ENCODE assay signal across 8 cellular contexts in the genomic region with DNA sequence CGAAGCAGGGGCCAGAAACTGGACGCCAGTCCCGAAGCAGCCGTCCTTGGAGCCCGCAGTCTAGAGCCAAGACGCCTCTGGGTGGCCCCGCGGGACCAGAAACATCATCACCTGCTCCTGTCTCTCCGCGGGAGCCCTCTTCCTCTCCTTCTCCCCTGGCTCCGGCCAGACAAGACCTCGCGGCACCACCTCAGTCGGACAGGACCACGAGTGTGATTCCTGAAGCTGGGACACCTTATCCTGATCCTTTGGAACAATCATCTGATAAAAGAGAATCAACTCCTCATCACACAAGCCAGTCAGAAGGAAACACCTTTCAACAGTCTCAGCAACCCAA. TPM values are rescaled to one million over a fixed set of nuclear protein-coding genes. Genes with fewer than 3 reads are reported as not detected.
DNase-seq lines count a peak whose midpoint lies in the region; ATAC-seq and TF ChIP-seq lines count a peak whose summit lies in the region.

No MANE protein-coding gene starts in this region.

- H3F3A ChIP-seq in neural progenitor cell (ENCODE audit: low read depth): no peaks in the 10 kb centered on the region

- H3K4me1 ChIP-seq in neural progenitor cell: peaks cover 4% of the 10 kb centered on the region

- no peaks in the 10 kb centered on the region for H4K20me1 ChIP-seq in neural progenitor cell (ENCODE audit: low read depth)

- H3K79me2 ChIP-seq in neural progenitor cell (ENCODE audit: low read depth): no peaks in the 10 kb centered on the region

- peak overlapping the region; percentile 66 for H3K4me3 ChIP-seq in fibroblast of pulmonary artery (replicated peaks; ENCODE audit: low read depth, low read length)
- H3K4me3 ChIP-seq in neural progenitor cell: peak overlapping the region; percentile 65

- H3K4me2 ChIP-seq in neural progenitor cell: peak overlapping the region; percentile 94

- H3K27ac Mint-ChIP-seq in activated B cell treated with CpG ODN at 0.5 μM for 24 hours: peak overlapping the region; percentile 8
- peak overlapping the region; percentile 98 for H3K27ac Mint-ChIP-seq in neural progenitor cell

- ATAC-seq in HG03175 (IDR thresholded peaks at IDR 0.05; ENCODE audit: unreplicated experiment) (peak; percentile 29), activated B cell treated with CpG ODN at 0.5 μM for 24 hours (ENCODE audit: low read depth) (peak; percentile 49)

- H3K36me3 ChIP-seq in neural progenitor cell: no peaks in the 10 kb centered on the region

- H3K27me3 ChIP-seq in neural progenitor cell: peaks cover 32% of the 10 kb centered on the region

- no peaks in the 10 kb centered on the region for H3K9me3 Mint-ChIP-seq in activated B cell treated with CpG ODN at 0.5 μM for 24 hours
- H3K9me3 Mint-ChIP-seq in neural progenitor cell: peaks cover 4% of the 10 kb centered on the region

- no peaks in the 10 kb centered on the region for H3K9me3 ChIP-seq in neural progenitor cell (ENCODE audit: low read depth)

- H3K4me3 Mint-ChIP-seq in activated B cell treated with CpG ODN at 0.5 μM for 24 hours (peak overlapping the region; percentile 84), neural progenitor cell (peak overlapping the region; percentile 93)

- H2AFZ ChIP-seq in neural progenitor cell (replicated peaks): peak overlapping the region; percentile 75

- H3K36me3 Mint-ChIP-seq in activated B cell treated with CpG ODN at 0.5 μM for 24 hours (ENCODE audit: low read depth): no peaks in the 10 kb centered on the region
- H3K36me3 Mint-ChIP-seq in neural progenitor cell: no peaks in the 10 kb centered on the region

- H3K4me1 Mint-ChIP-seq in activated B cell treated with CpG ODN at 0.5 μM for 24 hours (peaks cover 18% of the 10 kb centered on the region), neural progenitor cell (peaks cover 9% of the 10 kb centered on the region)

- intact Hi-C loops in activated B cell treated with CpG ODN at 0.5 μM for 24 hours (cut with micrococcal nuclease): loop anchor here (1.0 kb wide), 2 partner anchors 45 to 52 kb away; a partner anchor contains a TSS

- H3K9ac ChIP-seq in neural progenitor cell: no peak overlapping the region

- DNase-seq in NCI-H2171 treated with DMSO at 0.1 percent for 48 hours (lab: John Stamatoyannopoulos, UW): peak; percentile 31
- no peak for DNase-seq in NCI-H2171 (lab: John Stamatoyannopoulos, UW)
- peak; percentile 29 for DNase-seq in activated B cell treated with CpG ODN at 0.5 μM for 24 hours
- DNase-seq in fibroblast of pulmonary artery (ENCODE audit: low read depth): no peak
- DNase-seq in neural progenitor cell (ENCODE audit: low spot score): peak; percentile 43
- no peak for DNase-seq in NCI-H1092 (lab: John Stamatoyannopoulos, UW)
- no peak for DNase-seq in COR-L47 (lab: John Stamatoyannopoulos, UW)

- POLR2A ChIA-PET in activated B cell treated with CpG ODN at 0.5 μM for 24 hours (lab: Charles Lee): interaction anchor here (0.5 to 1.9 kb wide), 2 partner anchors 44 to 46 kb away, joined by 3 to 9 read pairs; a partner anchor contains a TSS

- no peak overlapping the region for H3K27ac ChIP-seq in neural progenitor cell

- TF ChIP-seq CTCF in activated B cell treated with CpG ODN at 0.5 μM for 24 hours (IDR thresholded peaks at IDR 0.05): no peak
- TF ChIP-seq CTCF in fibroblast of pulmonary artery (IDR thresholded peaks at IDR 0.05; ENCODE audit: low read length, missing control alignments): no peak
- TF ChIP-seq CTCF in neural progenitor cell (IDR thresholded peaks at IDR 0.05): no peak

- CTCF ChIA-PET in activated B cell treated with CpG ODN at 0.5 μM for 24 hours (lab: Charles Lee): no interaction called here

- no peaks in the 10 kb centered on the region for H3K27me3 Mint-ChIP-seq in activated B cell treated with CpG ODN at 0.5 μM for 24 hours
- H3K27me3 Mint-ChIP-seq in neural progenitor cell (ENCODE audit: insufficient read depth, low read depth): peaks cover 5% of the 10 kb centered on the region

RNA-seq across cellular contexts. Expression of a gene that starts 0.4 kb away (rescaled TPM):
- total RNA-seq in activated B cell treated with CpG ODN at 0.5 μM for 24 hours (0.39 and 0.40 TPM in 2 replicates), neural progenitor cell (ENCODE audit: low replicate concordance) (0.59 and 0.69 TPM in 2 replicates)

RNA-seq across cellular contexts. Expression of a gene that starts 45.4 kb away (rescaled TPM):
- total RNA-seq in activated B cell treated with CpG ODN at 0.5 μM for 24 hours (30.9 and 33.8 TPM in 2 replicates), neural progenitor cell (ENCODE audit: low replicate concordance) (28.0 and 43.2 TPM in 2 replicates)

RNA-seq across cellular contexts. Expression of a gene that starts 51.8 kb away (rescaled TPM):
- total RNA-seq in activated B cell treated with CpG ODN at 0.5 μM for 24 hours (22.0 and 25.9 TPM in 2 replicates), neural progenitor cell (ENCODE audit: low replicate concordance) (25.3 and 42.1 TPM in 2 replicates)

Comparison
In these comparisons a context has a peak if more than half of its experiments do, and no peak if none do; other contexts are left out.
1. DNase-seq: peak in NCI-H2171 treated with DMSO at 0.1 percent for 48 hours (single experiment), activated B cell treated with CpG ODN at 0.5 μM for 24 hours (single experiment) and neural progenitor cell (single experiment); none in NCI-H2171 (single experiment), fibroblast of pulmonary artery (single experiment), NCI-H1092 (single experiment) and COR-L47 (single experiment).